Comparison of ENCODE assay signal across 1 cellular context in genomic region chr17:27539152-27539551, GRCh38.
A peak's percentile ranks its signal among the peaks of the same experiment; 100 is the strongest.
TF ChIP-seq lines count a peak whose summit lies in the region.

No MANE protein-coding gene starts in this region.

TF ChIP-seq in HepG2, 621 proteins besides CTCF, POLR2A, EP300 and RAD21 (continued from another document):
- TF ChIP-seq RNF219 (CRISPR knock-in tag; IDR thresholded peaks at IDR 0.05) (no peak), PPARG (CRISPR knock-in tag; conservative IDR thresholded peaks at IDR 0.05) (peak; percentile 64), RXRB (CRISPR knock-in tag; IDR thresholded peaks at IDR 0.05; ENCODE audit: borderline replicate concordance) (0 out of 2 replicates have a peak, but pooled peaks have one; percentile 16), ZNF766 (CRISPR knock-in tag; IDR thresholded peaks at IDR 0.05; ENCODE audit: borderline replicate concordance) (no peak), SP5 (CRISPR knock-in tag; IDR thresholded peaks at IDR 0.05; ENCODE audit: borderline replicate concordance, low read depth) (no peak)
- TF ChIP-seq, protein P1, sequence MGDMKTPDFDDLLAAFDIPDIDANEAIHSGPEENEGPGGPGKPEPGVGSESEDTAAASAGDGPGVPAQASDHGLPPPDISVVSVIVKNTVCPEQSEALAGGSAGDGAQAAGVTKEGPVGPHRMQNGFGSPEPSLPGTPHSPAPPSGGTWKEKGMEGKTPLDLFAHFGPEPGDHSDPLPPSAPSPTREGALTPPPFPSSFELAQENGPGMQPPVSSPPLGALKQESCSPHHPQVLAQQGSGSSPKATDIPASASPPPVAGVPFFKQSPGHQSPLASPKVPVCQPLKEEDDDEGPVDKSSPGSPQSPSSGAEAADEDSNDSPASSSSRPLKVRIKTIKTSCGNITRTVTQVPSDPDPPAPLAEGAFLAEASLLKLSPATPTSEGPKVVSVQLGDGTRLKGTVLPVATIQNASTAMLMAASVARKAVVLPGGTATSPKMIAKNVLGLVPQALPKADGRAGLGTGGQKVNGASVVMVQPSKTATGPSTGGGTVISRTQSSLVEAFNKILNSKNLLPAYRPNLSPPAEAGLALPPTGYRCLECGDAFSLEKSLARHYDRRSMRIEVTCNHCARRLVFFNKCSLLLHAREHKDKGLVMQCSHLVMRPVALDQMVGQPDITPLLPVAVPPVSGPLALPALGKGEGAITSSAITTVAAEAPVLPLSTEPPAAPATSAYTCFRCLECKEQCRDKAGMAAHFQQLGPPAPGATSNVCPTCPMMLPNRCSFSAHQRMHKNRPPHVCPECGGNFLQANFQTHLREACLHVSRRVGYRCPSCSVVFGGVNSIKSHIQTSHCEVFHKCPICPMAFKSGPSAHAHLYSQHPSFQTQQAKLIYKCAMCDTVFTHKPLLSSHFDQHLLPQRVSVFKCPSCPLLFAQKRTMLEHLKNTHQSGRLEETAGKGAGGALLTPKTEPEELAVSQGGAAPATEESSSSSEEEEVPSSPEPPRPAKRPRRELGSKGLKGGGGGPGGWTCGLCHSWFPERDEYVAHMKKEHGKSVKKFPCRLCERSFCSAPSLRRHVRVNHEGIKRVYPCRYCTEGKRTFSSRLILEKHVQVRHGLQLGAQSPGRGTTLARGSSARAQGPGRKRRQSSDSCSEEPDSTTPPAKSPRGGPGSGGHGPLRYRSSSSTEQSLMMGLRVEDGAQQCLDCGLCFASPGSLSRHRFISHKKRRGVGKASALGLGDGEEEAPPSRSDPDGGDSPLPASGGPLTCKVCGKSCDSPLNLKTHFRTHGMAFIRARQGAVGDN (CRISPR knock-in tag; IDR thresholded peaks at IDR 0.05): peak; percentile 33; the same call in 1 of the 2 replicates
